8 cellular contexts compared by ENCODE assay signal in genomic region chr2:219218279-219219112, GRCh38. TPM values are rescaled to one million over a fixed set of nuclear protein-coding genes. Genes with fewer than 3 reads are reported as not detected.
DNase-seq lines count a peak whose midpoint lies in the region; ATAC-seq, FAIRE-seq and TF ChIP-seq lines count a peak whose summit lies in the region.

ABCB6 (minus strand) TSS chr2:219218958; CDS start chr2:219218673, 285 bp downstream.

- peak; percentile 73 for FAIRE-seq in G401.6 (lab: Jason Lieb, UNC)

- H3K4me1 ChIP-seq in HCT116 (ENCODE audit: control insufficient read depth in 1 of 2, insufficient read depth in 2 of 2, low read length in 2 of 2) (peaks cover 9 to 37% of the 10 kb centered on the region in 2 experiments; a peak in 3 of 4 replicates), aorta (ENCODE audit: control insufficient read depth in 1 of 2, insufficient read depth in 2 of 2, low read length in 2 of 2) (no peaks in the 10 kb centered on the region)

- no peaks in the 10 kb centered on the region for H3K79me2 ChIP-seq in HCT116 (ENCODE audit: insufficient read depth, low read length)

- no peak within 1 kb of the TSS for H2AFZ ChIP-seq in HCT116 (ENCODE audit: low read depth, low read length, poor library complexity, severe bottlenecking)

- H3K27ac ChIP-seq in HCT116 (ENCODE audit: low read depth, low read length) (peak within 1 kb of the TSS; percentile 81), aorta (ENCODE audit: low read depth in 1 of 2, low read length in 2 of 2) (peak within 1 kb of the TSS in 1 of 2 donors; percentile 96)

- TF ChIP-seq CTCF in HCT116 (IDR thresholded peaks at IDR 0.05 in 2 of 3, conservative IDR thresholded peaks at IDR 0.05 in 1 of 3; ENCODE audit: borderline replicate concordance in 1 of 3, insufficient read depth in 1 of 3, low read depth in 2 of 3, low read length in 2 of 3) = no peak

- peak within 1 kb of the TSS; percentile 56 to 70 for H3K4me3 ChIP-seq in HCT116 (replicated peaks in 1 of 2; ENCODE audit: low read depth in 1 of 2, low read length in 2 of 2)
- H3K4me3 ChIP-seq in aorta (ENCODE audit: low read length in 2 of 2) = peak within 1 kb of the TSS; percentile 1 to 31

- 0% methylated on average over 69 to 73 of the region's 73 CpGs for WGBS in aorta, 2 donors

- peak within 1 kb of the TSS; percentile 100 for H3K4me2 ChIP-seq in HCT116 (ENCODE audit: low read length)

- H3K9me2 ChIP-seq in HCT116 (ENCODE audit: insufficient read depth) = no peaks in the 10 kb centered on the region

- ATAC-seq in HCT116 (peak; percentile 80), aorta (ENCODE audit: low FRiP score) (peak; percentile 95)

- BruUV-seq in HCT116 (replicated peaks; lab: Mats Ljungman, UMichigan) = no TSS peak

- RAD21 ChIA-PET in HCT116 (lab: Charles Lee; ENCODE audit: low non-redundant PET in 1 of 2, low total read pairs in 2 of 2, uncharacterized antibody in 2 of 2, unreplicated experiment in 2 of 2) = interaction anchor here (0.8 to 1.5 kb wide), 2 partner anchors 42 kb away, joined by 3 to 5 read pairs; partner anchors contain the start of gene CNPPD1 (in 1 of the 2)

- no peak for TF ChIP-seq RAD21 in HCT116 (IDR thresholded peaks at IDR 0.05; ENCODE audit: low read depth)

- intact Hi-C loops in HCT116 (cut with micrococcal nuclease) (loop anchor here (1.0 kb wide), 1 partner anchor 56 kb away; no protein-coding TSS in a partner anchor), aorta (cut with DNase I) (loop anchor here in 1 of 2 donors (2.0 kb wide), 3 partner anchors 34 to 58 kb away; partner anchors contain the start of genes CNPPD1, NHEJ1, TUBA4A and TUBA4B)

- H3K27me3 ChIP-seq in HCT116 (ENCODE audit: insufficient read depth, low read length) = no peaks in the 10 kb centered on the region
- no peaks in the 10 kb centered on the region for H3K27me3 ChIP-seq in aorta (ENCODE audit: control insufficient read depth in 1 of 2, insufficient read depth in 2 of 2, low read length in 1 of 2)

- CTCF ChIA-PET in HCT116 (lab: Charles Lee) = interaction anchor here (0.6 to 2.7 kb wide), 5 partner anchors 12 to 77 kb away, joined by 3 to 12 read pairs (median 4); partner anchors contain the start of gene ZFAND2B

- H3K9me3 ChIP-seq in HCT116 (ENCODE audit: control insufficient read depth in 1 of 2, insufficient read depth in 1 of 2, low read depth in 1 of 2, low read length in 2 of 2) (no peaks in the 10 kb centered on the region), aorta (ENCODE audit: control insufficient read depth, low read length) (no peaks in the 10 kb centered on the region)

- POLR2A ChIA-PET in HCT116 (lab: Charles Lee) = interaction anchor here (1.0 to 2.3 kb wide), 4 partner anchors 12 to 76 kb away, joined by 3 to 18 read pairs (median 4); partner anchors contain the start of genes GLB1L, STK16 and ZFAND2B

- H3K36me3 ChIP-seq in HCT116 (ENCODE audit: control insufficient read depth in 1 of 2, insufficient read depth in 2 of 2, low read length in 2 of 2) (peaks cover 10 to 20% of the 10 kb centered on the region in 2 experiments; a peak in 3 of 4 replicates), aorta (ENCODE audit: control insufficient read depth in 1 of 2, insufficient read depth in 2 of 2, low read length in 1 of 2) (peaks cover 0 to 6% of the 10 kb centered on the region in 2 donors)

- peak; percentile 70 for DNase-seq in HCT116 (ENCODE audit: low read depth, low spot score)
- DNase-seq in NCI-H1417 (lab: John Stamatoyannopoulos, UW) = peak; percentile 88 to 98 (median 96)
- peak; percentile 91 for DNase-seq in T1000 (lab: John Stamatoyannopoulos, UW)
- peak; percentile 98 for DNase-seq in astrocyte of the hippocampus (ENCODE audit: low read depth, low spot score)
- DNase-seq in hepatic stellate cell (ENCODE audit: low spot score) = peak; percentile 97
- peak; percentile 72 for DNase-seq in renal cortical epithelial cell (ENCODE audit: low read depth)
- DNase-seq in aorta = peak; percentile 98 to 99

- H3K9ac ChIP-seq in HCT116 (ENCODE audit: low read length) = peak within 1 kb of the TSS; percentile 76

- TF ChIP-seq POLR2A in HCT116 (IDR thresholded peaks at IDR 0.05; ENCODE audit: borderline replicate concordance, extremely low read depth, insufficient read depth, insufficient read length) = no peak

- no peaks in the 10 kb centered on the region for H4K20me1 ChIP-seq in HCT116 (ENCODE audit: insufficient read depth)

TF ChIP-seq in HCT116, 20 proteins besides CTCF, POLR2A, EP300 and RAD21:
- TF ChIP-seq JUND (IDR thresholded peaks at IDR 0.05) (no peak), SP1 (IDR thresholded peaks at IDR 0.05; ENCODE audit: low read depth) (peak; percentile 52; the same call in 1 of the 2 replicates), SIN3A (IDR thresholded peaks at IDR 0.05; ENCODE audit: low read depth) (peak; percentile 80), POLR2AphosphoS5 (IDR thresholded peaks at IDR 0.05; ENCODE audit: low read depth, low read length) (peak; percentile 73), TCF7L2 (IDR thresholded peaks at IDR 0.05; ENCODE audit: borderline replicate concordance, extremely low read depth, insufficient read depth, insufficient read length) (no peak), REST (IDR thresholded peaks at IDR 0.05; ENCODE audit: low read depth) (no peak; the same call in 1 of the 2 replicates), MAX (IDR thresholded peaks at IDR 0.05) (peak; percentile 95), ZFX (IDR thresholded peaks at IDR 0.05) (peak; percentile 87), YY1 (IDR thresholded peaks at IDR 0.05; ENCODE audit: extremely low read depth, insufficient replicate concordance, low read depth, low read length) (no peak)
- TF ChIP-seq, protein P1, sequence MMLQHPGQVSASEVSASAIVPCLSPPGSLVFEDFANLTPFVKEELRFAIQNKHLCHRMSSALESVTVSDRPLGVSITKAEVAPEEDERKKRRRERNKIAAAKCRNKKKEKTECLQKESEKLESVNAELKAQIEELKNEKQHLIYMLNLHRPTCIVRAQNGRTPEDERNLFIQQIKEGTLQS (IDR thresholded peaks at IDR 0.05) = no peak
- TF ChIP-seq, protein P2, sequence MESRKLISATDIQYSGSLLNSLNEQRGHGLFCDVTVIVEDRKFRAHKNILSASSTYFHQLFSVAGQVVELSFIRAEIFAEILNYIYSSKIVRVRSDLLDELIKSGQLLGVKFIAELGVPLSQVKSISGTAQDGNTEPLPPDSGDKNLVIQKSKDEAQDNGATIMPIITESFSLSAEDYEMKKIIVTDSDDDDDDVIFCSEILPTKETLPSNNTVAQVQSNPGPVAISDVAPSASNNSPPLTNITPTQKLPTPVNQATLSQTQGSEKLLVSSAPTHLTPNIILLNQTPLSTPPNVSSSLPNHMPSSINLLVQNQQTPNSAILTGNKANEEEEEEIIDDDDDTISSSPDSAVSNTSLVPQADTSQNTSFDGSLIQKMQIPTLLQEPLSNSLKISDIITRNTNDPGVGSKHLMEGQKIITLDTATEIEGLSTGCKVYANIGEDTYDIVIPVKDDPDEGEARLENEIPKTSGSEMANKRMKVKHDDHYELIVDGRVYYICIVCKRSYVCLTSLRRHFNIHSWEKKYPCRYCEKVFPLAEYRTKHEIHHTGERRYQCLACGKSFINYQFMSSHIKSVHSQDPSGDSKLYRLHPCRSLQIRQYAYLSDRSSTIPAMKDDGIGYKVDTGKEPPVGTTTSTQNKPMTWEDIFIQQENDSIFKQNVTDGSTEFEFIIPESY (IDR thresholded peaks at IDR 0.05; ENCODE audit: extremely low read depth, insufficient replicate concordance, low read length) = no peak

RNA-seq across cellular contexts. Expression of gene ABCB6, which starts in this region (rescaled TPM):
- total RNA-seq in HCT116 (2021; ENCODE audit: unreplicated experiment) = 24.5 TPM
- polyA plus RNA-seq in HCT116 (2012) = 29.5 and 30.3 TPM in 2 replicates
- 17.2 and 23.9 TPM in 2 replicates for total RNA-seq in renal cortical epithelial cell
- total RNA-seq in aorta = 10 to 100 TPM; 16.9 to 28.9 TPM
- 10 to 100 TPM; 16.5 to 72.5 TPM for polyA plus RNA-seq in aorta
